8 cellular contexts compared by ENCODE assay signal in the genomic region with DNA sequence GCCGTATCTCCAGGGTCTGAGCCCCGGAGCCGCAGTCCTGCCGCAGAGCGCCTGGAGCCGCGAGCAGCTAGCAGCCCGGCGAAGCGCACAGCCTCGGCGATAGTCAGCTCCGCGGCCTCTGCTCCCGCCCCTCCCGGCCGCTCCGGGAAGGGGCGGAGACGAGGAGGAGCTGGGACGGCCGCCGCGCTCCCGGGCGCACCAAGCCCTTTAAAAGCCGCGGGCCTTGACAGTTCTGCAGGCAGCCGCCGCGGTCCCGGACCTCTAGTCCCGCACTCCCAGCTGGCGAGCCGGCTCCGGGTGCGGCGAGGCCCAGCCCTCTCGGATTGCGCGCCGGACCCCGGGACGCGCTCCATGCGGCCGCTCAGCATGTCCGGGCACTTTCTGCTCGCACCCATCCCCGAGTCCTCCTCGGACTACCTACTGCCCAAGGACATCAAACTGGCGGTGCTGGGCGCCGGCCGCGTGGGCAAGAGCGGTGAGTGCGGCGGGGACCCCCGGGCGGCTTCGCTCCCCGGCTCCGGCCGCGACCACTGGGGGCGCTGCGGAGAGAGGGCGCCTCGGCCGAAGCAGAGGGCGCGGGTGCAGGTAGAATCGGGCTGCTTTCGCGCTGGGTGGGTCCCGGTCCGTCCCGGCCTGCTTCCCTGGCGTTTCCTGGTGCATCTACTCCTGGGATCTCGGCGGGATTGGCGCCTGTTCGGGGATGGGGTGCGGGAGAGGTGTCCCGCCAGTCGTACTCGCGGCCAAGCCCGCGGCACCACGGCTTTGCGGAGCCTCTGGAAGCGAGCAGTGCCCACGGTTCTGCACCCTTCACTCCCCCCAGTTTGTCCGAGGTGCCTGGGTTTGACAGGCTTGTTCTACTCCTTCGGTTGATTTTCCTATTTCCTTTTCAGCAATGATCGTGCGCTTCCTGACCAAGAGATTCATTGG. TPM values are rescaled to one million over a fixed set of nuclear protein-coding genes. Genes with fewer than 3 reads are reported as not detected.
DNase-seq lines count a peak whose midpoint lies in the region; ATAC-seq, FAIRE-seq and TF ChIP-seq lines count a peak whose summit lies in the region.

A gene with protein sequence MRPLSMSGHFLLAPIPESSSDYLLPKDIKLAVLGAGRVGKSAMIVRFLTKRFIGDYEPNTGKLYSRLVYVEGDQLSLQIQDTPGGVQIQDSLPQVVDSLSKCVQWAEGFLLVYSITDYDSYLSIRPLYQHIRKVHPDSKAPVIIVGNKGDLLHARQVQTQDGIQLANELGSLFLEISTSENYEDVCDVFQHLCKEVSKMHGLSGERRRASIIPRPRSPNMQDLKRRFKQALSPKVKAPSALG (plus strand): TSS at position 237 of the 927 bp plus-strand sequence. CDS start 115 bp downstream, at position 352.

- H3K4me3 ChIP-seq in A549 (peak within 1 kb of the TSS; percentile 52), colonic mucosa (peak within 1 kb of the TSS; percentile 87)

- H3K4me2 ChIP-seq in A549 = peak within 1 kb of the TSS; percentile 83

- ATAC-seq in A549 (peak; percentile 91 to 95), HG02943 (IDR thresholded peaks at IDR 0.05; ENCODE audit: low read depth, unreplicated experiment) (peak; percentile 82), left colon (peak; percentile 94)

- FAIRE-seq in A549 (lab: Jason Lieb, UNC) (no peak), GM18507 (lab: Jason Lieb, UNC) (peak; percentile 49)

- TF ChIP-seq CTCF in A549 (IDR thresholded peaks at IDR 0.05) (peak; percentile 73), colonic mucosa (IDR thresholded peaks at IDR 0.05) (peak; percentile 96)

- H3K27ac ChIP-seq in A549 = peak within 1 kb of the TSS; percentile 64 to 91
- peak within 1 kb of the TSS; percentile 97 for H3K27ac ChIP-seq in colonic mucosa

- H3K9me3 ChIP-seq in A549 (no peaks in the 10 kb centered on the region), colonic mucosa (no peaks in the 10 kb centered on the region)

- TF ChIP-seq POLR2A in A549 (IDR thresholded peaks at IDR 0.05; ENCODE audit: low read length) = peak; percentile 84

- DNase-seq in A549 (ENCODE audit: low read depth in 1 of 2, low spot score in 1 of 2) = peak; percentile 41 to 80
- DNase-seq in GM18507 (ENCODE audit: extremely low spot score, insufficient read length, low read depth) = peak; percentile 64
- DNase-seq in NCI-H2227 treated with DMSO at 0.1 percent for 48 hours (lab: John Stamatoyannopoulos, UW) = peak; percentile 55
- DNase-seq in activated CD4-positive, alpha-beta T cell treated with anti-CD3 and anti-CD28 coated beads for 48 hours = peak; percentile 74
- peak; percentile 90 for DNase-seq in colonic mucosa
- DNase-seq in left colon = peak; percentile 88 to 89
- DNase-seq in stimulated activated CD4-positive, alpha-beta T cell treated with anti-CD3 and anti-CD28 coated beads, Interleukin-1b, Interleukin-23, amount 100 ng/mL, for 48 hours = peak; percentile 57

- H3K36me3 ChIP-seq in colonic mucosa = no peaks in the 10 kb centered on the region

- peak within 1 kb of the TSS; percentile 91 to 95 for H3K9ac ChIP-seq in colonic mucosa (ENCODE audit: low read depth in 2 of 2, low read length in 2 of 2)

- TF ChIP-seq EP300 in A549 (IDR thresholded peaks at IDR 0.05) = no peak

- WGBS in A549 (ENCODE audit: missing lambda C conversion rate) = 7% methylated on average over 37 of the region's 99 CpGs

- CTCF ChIA-PET in A549 (lab: Yijun Ruan, JAX) = interaction anchor here (0.7 to 3.3 kb wide), 16 partner anchors 8 to 324 kb away, joined by 3 to 16 read pairs (median 3); no protein-coding TSS in a partner anchor

- POLR2A ChIA-PET in A549 (lab: Yijun Ruan, JAX) = interaction anchor here (0.6 to 1.1 kb wide), 10 partner anchors 9 to 286 kb away, joined by 3 to 8 read pairs (median 4); a partner anchor contains a TSS

- intact Hi-C loops in colonic mucosa (cut with DNase I) = loop anchor here (10.0 kb wide), 1 partner anchor 276 kb away; no protein-coding TSS in a partner anchor
- intact Hi-C loops in left colon (cut with DNase I, micrococcal nuclease) = no loop called here

- H3K4me1 ChIP-seq in A549 (peaks cover 17% of the 10 kb centered on the region), colonic mucosa (peaks cover 7% of the 10 kb centered on the region)

- peak in 1 of 2 experiments; percentile 27; a peak in 1 of 5 replicates for TF ChIP-seq RAD21 in A549 (conservative IDR thresholded peaks at IDR 0.05 in 1 of 2, IDR thresholded peaks at IDR 0.05 in 1 of 2)

- no peaks in the 10 kb centered on the region for H3K27me3 ChIP-seq in colonic mucosa

TF ChIP-seq in A549, 52 proteins besides CTCF, POLR2A, EP300 and RAD21:
- TF ChIP-seq PHF8 (IDR thresholded peaks at IDR 0.05; ENCODE audit: borderline replicate concordance, low read depth) (peak; percentile 76), RARB (CRISPR knock-in tag; IDR thresholded peaks at IDR 0.05) (no peak), JUN (IDR thresholded peaks at IDR 0.05) (peak in 1 of 2 experiments; percentile 51; a peak in 1 of 5 replicates), MAFK (IDR thresholded peaks at IDR 0.05; ENCODE audit: partially characterized antibody) (no peak), SMC3 (IDR thresholded peaks at IDR 0.05) (peak; percentile 40; the same call in 1 of the 3 replicates)
- TF ChIP-seq, protein P1, sequence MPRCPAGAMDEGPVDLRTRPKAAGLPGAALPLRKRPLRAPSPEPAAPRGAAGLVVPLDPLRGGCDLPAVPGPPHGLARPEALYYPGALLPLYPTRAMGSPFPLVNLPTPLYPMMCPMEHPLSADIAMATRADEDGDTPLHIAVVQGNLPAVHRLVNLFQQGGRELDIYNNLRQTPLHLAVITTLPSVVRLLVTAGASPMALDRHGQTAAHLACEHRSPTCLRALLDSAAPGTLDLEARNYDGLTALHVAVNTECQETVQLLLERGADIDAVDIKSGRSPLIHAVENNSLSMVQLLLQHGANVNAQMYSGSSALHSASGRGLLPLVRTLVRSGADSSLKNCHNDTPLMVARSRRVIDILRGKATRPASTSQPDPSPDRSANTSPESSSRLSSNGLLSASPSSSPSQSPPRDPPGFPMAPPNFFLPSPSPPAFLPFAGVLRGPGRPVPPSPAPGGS (IDR thresholded peaks at IDR 0.05) = peak; percentile 52; the same call in 1 of the 3 replicates
- TF ChIP-seq, protein P2, sequence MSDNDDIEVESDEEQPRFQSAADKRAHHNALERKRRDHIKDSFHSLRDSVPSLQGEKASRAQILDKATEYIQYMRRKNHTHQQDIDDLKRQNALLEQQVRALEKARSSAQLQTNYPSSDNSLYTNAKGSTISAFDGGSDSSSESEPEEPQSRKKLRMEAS (IDR thresholded peaks at IDR 0.05) = peak; percentile 73
- TF ChIP-seq, protein P3, sequence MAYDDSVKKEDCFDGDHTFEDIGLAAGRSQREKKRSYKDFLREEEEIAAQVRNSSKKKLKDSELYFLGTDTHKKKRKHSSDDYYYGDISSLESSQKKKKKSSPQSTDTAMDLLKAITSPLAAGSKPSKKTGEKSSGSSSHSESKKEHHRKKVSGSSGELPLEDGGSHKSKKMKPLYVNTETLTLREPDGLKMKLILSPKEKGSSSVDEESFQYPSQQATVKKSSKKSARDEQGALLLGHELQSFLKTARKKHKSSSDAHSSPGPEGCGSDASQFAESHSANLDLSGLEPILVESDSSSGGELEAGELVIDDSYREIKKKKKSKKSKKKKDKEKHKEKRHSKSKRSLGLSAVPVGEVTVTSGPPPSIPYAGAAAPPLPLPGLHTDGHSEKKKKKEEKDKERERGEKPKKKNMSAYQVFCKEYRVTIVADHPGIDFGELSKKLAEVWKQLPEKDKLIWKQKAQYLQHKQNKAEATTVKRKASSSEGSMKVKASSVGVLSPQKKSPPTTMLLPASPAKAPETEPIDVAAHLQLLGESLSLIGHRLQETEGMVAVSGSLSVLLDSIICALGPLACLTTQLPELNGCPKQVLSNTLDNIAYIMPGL (CRISPR knock-in tag; IDR thresholded peaks at IDR 0.05; ENCODE audit: borderline replicate concordance) = peak; percentile 93

RNA-seq across cellular contexts. Expression of the gene that starts here (rescaled TPM):
- 2.1 TPM in 2 replicates for polyA plus RNA-seq in A549 (2011; rRNA removed)
- 3.7 and 7.4 TPM in 2 replicates for polyA plus RNA-seq in A549 (2012; cell fraction: cytosol; rRNA removed)
- polyA plus RNA-seq in A549 (2012; cell fraction: nucleus; rRNA removed) = 3.4 and 4.0 TPM in 2 replicates
- polyA plus RNA-seq in A549 (2017; fragmentation: RNase III; extraction: RNeasy Plus Mini Kit Qiagen cat#74134 plus additional on column Dnase treatment) = 3.8 to 4.8 TPM (median 4.7 TPM) in 3 replicates
- 9.6 and 18.3 TPM in 2 replicates for polyA minus RNA-seq in A549 (2011; rRNA and poly(A)+ RNA removed)
- 100 to 1,000 TPM in 1 of 2 donors, 10 to 100 TPM in 1; 44.8 to 124 TPM for total RNA-seq in colonic mucosa
- total RNA-seq in left colon = 10 to 100 TPM; 35.4 to 67.5 TPM

Comparison
In these comparisons a context has a peak if more than half of its experiments do, and no peak if none do; other contexts are left out.
1. Peak in every context shown above with its lines: DNase-seq, ATAC-seq, H3K4me3 ChIP-seq and H3K27ac ChIP-seq.